Comparison of ENCODE assay signal across 1 cellular context in genomic region chr11:125215205-125215565, GRCh38.
TF ChIP-seq lines count a peak whose summit lies in the region.

No MANE protein-coding gene starts in this region.

TF ChIP-seq in GM23338, 12 proteins besides CTCF, POLR2A, EP300 and RAD21 (continued from another document):
- TF ChIP-seq ZNF462 (CRISPR knock-in tag; IDR thresholded peaks at IDR 0.05) (no peak), REST (IDR thresholded peaks at IDR 0.05; ENCODE audit: unreplicated experiment) (no peak), ETS1 (IDR thresholded peaks at IDR 0.05) (no peak), JUNB (IDR thresholded peaks at IDR 0.05; ENCODE audit: unreplicated experiment) (no peak), STAT1 (IDR thresholded peaks at IDR 0.05; ENCODE audit: unreplicated experiment) (no peak), ZNF331 (CRISPR knock-in tag; IDR thresholded peaks at IDR 0.05; ENCODE audit: low read depth) (no peak), ZNF114 (CRISPR knock-in tag; IDR thresholded peaks at IDR 0.05) (no peak), POLR2AphosphoS5 (IDR thresholded peaks at IDR 0.05; ENCODE audit: low read depth) (no peak), EZH2 (IDR thresholded peaks at IDR 0.05; ENCODE audit: low read depth, unreplicated experiment) (no peak), NANOG (IDR thresholded peaks at IDR 0.05; ENCODE audit: borderline replicate concordance) (no peak)
